In genomic region chr1:158998781-158999161, GRCh38 we compare ENCODE assay signal across 8 cellular contexts. TPM values are rescaled to one million over a fixed set of nuclear protein-coding genes. Genes with fewer than 3 reads are reported as not detected.
A peak's percentile ranks its signal among the peaks of the same experiment; 100 is the strongest.
DNase-seq lines count a peak whose midpoint lies in the region; ATAC-seq, FAIRE-seq and TF ChIP-seq lines count a peak whose summit lies in the region.

No MANE protein-coding gene starts in this region.

- H3K9me3 ChIP-seq in H1 (ENCODE audit: insufficient read depth in 2 of 2, low read depth in 1 of 2, low read length in 1 of 2) = no peaks in the 10 kb centered on the region
- H3K9me3 ChIP-seq in mesenchymal stem cell (ENCODE audit: control insufficient read depth, low read length) = no peaks in the 10 kb centered on the region
- H3K9me3 ChIP-seq in tibial nerve = no peaks in the 10 kb centered on the region

- peak overlapping the region; percentile 18 for H4K5ac ChIP-seq in H1 (ENCODE audit: insufficient read length, low read depth, low read length)

- H3K27ac ChIP-seq in H1 (ENCODE audit: low read depth, low read length) (no peak overlapping the region), mesenchymal stem cell (ENCODE audit: low read length, poor library complexity, severe bottlenecking) (peak overlapping the region; percentile 60), tibial nerve (peak overlapping the region; percentile 64 to 96 (median 88))

- peak overlapping the region; percentile 61 to 95 for H3K4me2 ChIP-seq in H1 (ENCODE audit: insufficient read depth in 1 of 2, low read depth in 2 of 2, low read length in 2 of 2)
- peak overlapping the region; percentile 68 for H3K4me2 ChIP-seq in mesenchymal stem cell (ENCODE audit: low read length, poor library complexity, severe bottlenecking)

- H4K91ac ChIP-seq in H1 (replicated peaks; ENCODE audit: insufficient read length, low read length) (no peak overlapping the region), mesenchymal stem cell (ENCODE audit: low read length) (no peak overlapping the region)

- POLR2A ChIA-PET in H1 (lab: Charles Lee; ENCODE audit: partially characterized antibody) = no interaction called here

- H2BK12ac ChIP-seq in H1 (ENCODE audit: low read depth, low read length) = no peak overlapping the region
- H2BK12ac ChIP-seq in mesenchymal stem cell (ENCODE audit: low read length in 2 of 2) = no peak overlapping the region

- H2AFZ ChIP-seq in H1 (ENCODE audit: low read length) = peak overlapping the region; percentile 99
- no peak overlapping the region for H2AFZ ChIP-seq in mesenchymal stem cell (ENCODE audit: low read depth, low read length)

- peaks cover 5% of the 10 kb centered on the region for H3K23me2 ChIP-seq in H1 (ENCODE audit: low read depth, low read length)

- TF ChIP-seq RAD21 in H1 (IDR thresholded peaks at IDR 0.05 in 1 of 2, conservative IDR thresholded peaks at IDR 0.05 in 1 of 2; ENCODE audit: low read depth in 2 of 2, low read length in 2 of 2) = peak; percentile 89 to 92

- H2BK5ac ChIP-seq in H1 (ENCODE audit: low read depth, low read length) (no peak overlapping the region), mesenchymal stem cell (ENCODE audit: low read depth, low read length, poor library complexity, severe bottlenecking) (no peak overlapping the region)

- H3K27me3 ChIP-seq in H1 (replicated peaks in 1 of 4; ENCODE audit: control insufficient read depth in 3 of 4, extremely low read depth in 1 of 4, insufficient read depth in 3 of 4, low read length in 3 of 4) (peaks cover 0 to under 1% (median 0%) of the 10 kb centered on the region in 4 experiments; a peak in 1 of 7 replicates), mesenchymal stem cell (ENCODE audit: control insufficient read depth in 1 of 2, insufficient read depth in 1 of 2, low read length in 2 of 2) (no peaks in the 10 kb centered on the region), tibial nerve (no peaks in the 10 kb centered on the region)

- CTCF ChIA-PET in H1 (lab: Charles Lee; ENCODE audit: partially characterized antibody) = interaction anchor here (0.9 to 2.8 kb wide), 18 partner anchors 10 to 837 kb away, joined by 3 to 27 read pairs (median 5); no protein-coding TSS in a partner anchor

- H3K79me1 ChIP-seq in H1 (ENCODE audit: low read depth, low read length) = no peaks in the 10 kb centered on the region
- H3K79me1 ChIP-seq in mesenchymal stem cell (replicated peaks; ENCODE audit: low read length, poor library complexity, severe bottlenecking) = no peaks in the 10 kb centered on the region

- peak in 2 of 3 experiments; percentile 62 to 72; a peak in 2 of 4 replicates for TF ChIP-seq CTCF in H1 (IDR thresholded peaks at IDR 0.05; ENCODE audit: control extremely low read depth in 1 of 3, insufficient read depth in 1 of 3, low read depth in 1 of 3, low read length in 3 of 3)
- TF ChIP-seq CTCF in tibial nerve (IDR thresholded peaks at IDR 0.05) = peak; percentile 80 to 95 (median 93)

- no peak overlapping the region for H2BK120ac ChIP-seq in H1 (replicated peaks; ENCODE audit: low read depth, low read length)
- H2BK120ac ChIP-seq in mesenchymal stem cell (ENCODE audit: low read depth, low read length) = no peak overlapping the region

- H3K18ac ChIP-seq in H1 (ENCODE audit: extremely low read depth, low read length) = no peak overlapping the region; the same call in 1 of the 2 replicates
- peak overlapping the region; percentile 8 to 16 for H3K18ac ChIP-seq in mesenchymal stem cell (ENCODE audit: low read depth in 1 of 2, low read length in 2 of 2)

- no peak overlapping the region for H3K23ac ChIP-seq in H1 (ENCODE audit: insufficient read length)
- H3K23ac ChIP-seq in mesenchymal stem cell (ENCODE audit: low read length in 2 of 2) = no peak overlapping the region

- TF ChIP-seq EP300 in H1 (IDR thresholded peaks at IDR 0.05; ENCODE audit: borderline replicate concordance in 1 of 2, low read depth in 2 of 2, low read length in 2 of 2) (no peak), tibial nerve (IDR thresholded peaks at IDR 0.05) (peak in 1 of 2 donors; percentile 76)

- H4K8ac ChIP-seq in H1 (ENCODE audit: extremely low read depth, insufficient read depth, low read length) (no peak overlapping the region), mesenchymal stem cell (ENCODE audit: low read length) (no peak overlapping the region)

- no peaks in the 10 kb centered on the region for H4K20me1 ChIP-seq in H1 (replicated peaks in 1 of 2; ENCODE audit: control insufficient read depth in 1 of 2, insufficient read depth in 2 of 2, low read length in 2 of 2)

- H3K9ac ChIP-seq in H1 (replicated peaks in 1 of 4; ENCODE audit: extremely low read depth in 1 of 4, low read depth in 3 of 4, low read length in 3 of 4) = peak overlapping the region in 1 of 4 experiments; percentile 23; a peak in 1 of 7 replicates
- H3K9ac ChIP-seq in mesenchymal stem cell (ENCODE audit: low read length) = peak overlapping the region; percentile 99

- H3K14ac ChIP-seq in H1 (ENCODE audit: insufficient read length) (no peak overlapping the region), mesenchymal stem cell (ENCODE audit: low read length in 2 of 2) (no peak overlapping the region)

- H3K36me3 ChIP-seq in H1 (ENCODE audit: control insufficient read depth in 2 of 4, insufficient read depth in 4 of 4, low read length in 3 of 4) (no peaks in the 10 kb centered on the region), mesenchymal stem cell (ENCODE audit: control insufficient read depth in 1 of 2, insufficient read depth in 2 of 2, low read depth in 1 of 2, low read length in 2 of 2) (no peaks in the 10 kb centered on the region), tibial nerve (no peaks in the 10 kb centered on the region)

- peak overlapping the region; percentile 58 to 79 (median 72); a peak in 7 of 8 replicates for H3K4me3 ChIP-seq in H1 (ENCODE audit: extremely low read depth in 1 of 4, insufficient read depth in 2 of 4, low read depth in 3 of 4, low read length in 4 of 4)
- H3K4me3 ChIP-seq in mesenchymal stem cell (ENCODE audit: insufficient read depth in 1 of 2, low read depth in 1 of 2, low read length in 2 of 2) = peak overlapping the region in 1 of 2 experiments; percentile 82
- H3K4me3 ChIP-seq in tibial nerve = peak overlapping the region; percentile 38 to 58 (median 44)

- peak; percentile 2 for DNase-seq in COR-L47 (lab: John Stamatoyannopoulos, UW)
- DNase-seq in NCI-H1105 treated with DMSO at 0.1 percent for 48 hours (lab: John Stamatoyannopoulos, UW) = peak; percentile 84
- peak in 3 of 5 experiments; percentile 10 to 81 (median 40) for DNase-seq in T-helper 2 cell
- DNase-seq in H1 (ENCODE audit: low read depth in 1 of 2, low spot score in 2 of 2) = no peak
- peak; percentile 72 for DNase-seq in mesenchymal stem cell
- DNase-seq in tibial nerve (ENCODE audit: low spot score in 2 of 2) = peak; percentile 54 to 85
- no peak for DNase-seq in COLO829 (ENCODE audit: low spot score)

- peaks cover 0 to 9% (median 2%) of the 10 kb centered on the region in 4 experiments; a peak in 3 of 7 replicates for H3K4me1 ChIP-seq in H1 (replicated peaks in 1 of 4; ENCODE audit: control insufficient read depth in 3 of 4, insufficient read depth in 4 of 4, low read length in 3 of 4)
- no peaks in the 10 kb centered on the region for H3K4me1 ChIP-seq in mesenchymal stem cell (ENCODE audit: control insufficient read depth, insufficient read depth, low read depth, low read length)
- H3K4me1 ChIP-seq in tibial nerve = peaks cover 0 to 33% (median 24%) of the 10 kb centered on the region in 4 donors

- H2BK15ac ChIP-seq in H1 (ENCODE audit: low read length) = no peak overlapping the region
- no peak overlapping the region for H2BK15ac ChIP-seq in mesenchymal stem cell (ENCODE audit: low read depth, poor library complexity, severe bottlenecking)

- WGBS in H1 (ENCODE audit: extremely low coverage in 1 of 2, insufficient coverage in 1 of 2, insufficient read length in 1 of 2, insufficient replicate concordance in 2 of 2, low coverage in 1 of 2, low lambda C conversion rate in 2 of 2, missing lambda C conversion rate in 1 of 2), 2 experiments = 4% methylated on average over 13 of the region's 13 CpGs; no CpG with 5 or more reads in 1 of the 2 experiments
- 0% methylated on average over 10 of the region's 13 CpGs for WGBS in mesenchymal stem cell
- 6 to 13% methylated on average over 13 of the region's 13 CpGs for WGBS in tibial nerve, 2 donors

- H3K56ac ChIP-seq in H1 (replicated peaks; ENCODE audit: insufficient read length, low read depth, low read length) = no peak overlapping the region

- H3K79me2 ChIP-seq in H1 (ENCODE audit: control insufficient read depth in 1 of 2, insufficient read depth in 2 of 2, low read length in 2 of 2) = no peaks in the 10 kb centered on the region

- FAIRE-seq in H1 (lab: Jason Lieb, UNC) = peak; percentile 88

- H2AK5ac ChIP-seq in H1 (ENCODE audit: low read depth, low read length) = no peak overlapping the region
- H2AK5ac ChIP-seq in mesenchymal stem cell (ENCODE audit: low read length, severe bottlenecking) = no peak overlapping the region

- H2BK20ac ChIP-seq in H1 (ENCODE audit: low read length) = no peak overlapping the region

- H3K4ac ChIP-seq in H1 (replicated peaks; ENCODE audit: insufficient read length, low read depth, low read length) (no peak overlapping the region), mesenchymal stem cell (ENCODE audit: low read depth in 1 of 2, low read length in 2 of 2) (no peak overlapping the region)

- ATAC-seq in GM19324 (IDR thresholded peaks at IDR 0.05; ENCODE audit: low FRiP score, unreplicated experiment) = peak; percentile 52

- TF ChIP-seq POLR2A in H1 (IDR thresholded peaks at IDR 0.05; ENCODE audit: control extremely low read depth in 1 of 2, low read depth in 2 of 2, low read length in 2 of 2) = no peak
- peak in 1 of 2 donors; percentile 6 for TF ChIP-seq POLR2A in tibial nerve (IDR thresholded peaks at IDR 0.05)

TF ChIP-seq in H1, 55 proteins besides CTCF, POLR2A, EP300 and RAD21:
- TF ChIP-seq KDM5A (IDR thresholded peaks at IDR 0.05; ENCODE audit: low read length) (peak; percentile 86; the same call in 1 of the 2 replicates), PHF8 (conservative IDR thresholded peaks at IDR 0.05; ENCODE audit: low read depth, low read length) (no peak)
TF ChIP-seq in H1: peak in this region for 1.

RNA-seq across cellular contexts. Expression of gene IFI16, which starts 10.9 kb away (rescaled TPM):
- 0.63 and 1.1 TPM in 2 replicates for total RNA-seq in H1 (2021; fragmentation: NEBNext Ultra II Directional; extraction: Animal tissue kit (Norgen Biotek cat#: 25700))
- 0.52 and 0.74 TPM in 2 replicates for polyA plus RNA-seq in H1 (2011; rRNA removed)
- polyA plus RNA-seq in H1 (2011; cell fraction: cytosol; rRNA removed) = 0.84 TPM
- 0.97 TPM for polyA plus RNA-seq in H1 (2011; cell fraction: nucleus; rRNA removed)
- polyA plus RNA-seq in H1 (2012, experiment 1 of 2) = 0.42 to 1.1 TPM (median 0.84 TPM) in 4 replicates
- polyA plus RNA-seq in H1 (2012, experiment 2 of 2) = not detected
- 0.77 TPM for polyA plus RNA-seq in H1 (2013, experiment 1 of 2)
- polyA plus RNA-seq in H1 (2013, experiment 2 of 2) = 0.77 TPM
- polyA minus RNA-seq in H1 (2011; rRNA and poly(A)+ RNA removed) = 0.88 and 1.9 TPM in 2 replicates
- polyA minus RNA-seq in H1 (2011; cell fraction: cytosol; rRNA and poly(A)+ RNA removed) = 1.6 TPM
- 6.6 TPM for polyA minus RNA-seq in H1 (2011; cell fraction: nucleus; rRNA and poly(A)+ RNA removed)
- polyA plus RNA-seq in mesenchymal stem cell (2013, experiment 1 of 2) = 194 TPM
- 191 TPM for polyA plus RNA-seq in mesenchymal stem cell (2013, experiment 2 of 2)
- 100 to 1,000 TPM in 3 of 4 donors, 10 to 100 TPM in 1; 63.2 to 121 (median 108) TPM for total RNA-seq in tibial nerve

Comparison
In these comparisons a context has a peak if more than half of its experiments do, and no peak if none do; other contexts are left out.
1. DNase-seq: peak in COR-L47 (single experiment), NCI-H1105 treated with DMSO at 0.1 percent for 48 hours (single experiment), T-helper 2 cell (3 of 5), mesenchymal stem cell (single experiment) and tibial nerve (2 of 2); none in H1 (0 of 2) and COLO829 (single experiment).
2. RNA of gene IFI16, which starts 10.9 kb away (total RNA-seq): 63.2 to 121 TPM in tibial nerve; 0.63 to 1.1 TPM in H1; every median in the first group is over 10 times any median in the second.